8 cellular contexts compared by ENCODE assay signal in the genomic region with DNA sequence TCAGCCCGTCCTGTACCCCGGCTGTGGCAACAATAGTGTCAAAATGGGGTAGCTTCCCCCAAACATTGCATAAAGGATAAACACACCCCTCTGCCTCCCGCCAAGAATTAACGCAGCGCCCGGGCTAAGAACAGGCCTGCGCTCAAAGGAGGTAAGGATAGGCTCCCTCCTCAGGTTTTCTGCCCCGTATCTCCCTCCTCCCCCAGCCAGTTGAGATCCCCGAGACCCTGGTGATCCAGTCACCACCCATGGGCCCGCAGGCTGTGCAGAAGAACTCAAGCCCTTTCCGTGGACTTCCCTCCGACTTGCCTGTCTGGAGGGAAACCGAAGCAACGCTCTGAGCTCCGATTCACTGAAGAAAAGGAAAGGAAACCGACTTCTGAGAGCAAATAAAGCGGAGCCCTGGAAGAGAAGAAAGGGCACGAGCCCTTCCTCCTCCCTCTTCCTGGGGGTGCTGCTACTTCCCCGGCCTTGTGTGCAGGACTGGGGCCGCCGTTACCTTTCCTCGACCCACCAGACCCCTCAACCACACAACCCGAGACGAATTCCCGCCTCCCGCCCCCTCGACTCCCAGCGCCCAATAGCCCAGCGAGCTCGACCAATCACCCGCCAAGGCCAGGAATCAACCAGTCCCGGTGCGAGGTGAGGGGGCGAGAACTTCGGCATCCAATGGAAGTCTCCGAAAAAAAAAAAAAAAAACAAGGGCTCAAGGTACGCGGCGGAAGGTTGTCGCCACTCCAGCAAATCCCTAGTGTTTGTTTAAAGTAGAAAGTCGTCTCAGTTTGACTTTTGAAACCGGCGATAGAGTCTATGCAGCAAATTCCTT. TPM values are rescaled to one million over a fixed set of nuclear protein-coding genes. Genes with fewer than 3 reads are reported as not detected.
DNase-seq lines count a peak whose midpoint lies in the region; TF ChIP-seq lines count a peak whose summit lies in the region.

A gene (minus strand): TSS at position 554 of the 826 bp plus-strand sequence. CDS start 1,989 bp downstream, outside the sequence.

- H3K36me3 ChIP-seq in ES-I3 (ENCODE audit: insufficient read depth, low read length) = no peaks in the 10 kb centered on the region
- H3K36me3 ChIP-seq in HAP-1 (replicated peaks) = peaks cover 20% of the 10 kb centered on the region
- H3K36me3 ChIP-seq in MG63 = peaks cover 17% of the 10 kb centered on the region
- H3K36me3 ChIP-seq in stomach = peaks cover 0 to 19% (median 15%) of the 10 kb centered on the region in 4 donors

- H3K36me3 Mint-ChIP-seq in neural crest cell (ENCODE audit: low read depth) = peaks cover 4% of the 10 kb centered on the region

- H3K27me3 ChIP-seq in HAP-1 (ENCODE audit: low read depth) (no peaks in the 10 kb centered on the region), MG63 (no peaks in the 10 kb centered on the region), stomach (no peaks in the 10 kb centered on the region)

- peak within 1 kb of the TSS; percentile 96 for H3K9ac ChIP-seq in ES-I3 (ENCODE audit: low read depth, low read length)

- no peaks in the 10 kb centered on the region for H3K27me3 Mint-ChIP-seq in neural crest cell (ENCODE audit: low read depth)

- H3K27ac Mint-ChIP-seq in neural crest cell (ENCODE audit: unreplicated experiment) = peak within 1 kb of the TSS; percentile 99

- peak within 1 kb of the TSS; percentile 95 for H3K4me3 Mint-ChIP-seq in neural crest cell

- intact Hi-C loops in stomach (cut with DNase I; ENCODE audit: low total_unique reads) = no loop called here

- TF ChIP-seq POLR2A in stomach (IDR thresholded peaks at IDR 0.05) = no peak

- TF ChIP-seq CTCF in foreskin fibroblast (IDR thresholded peaks at IDR 0.05; ENCODE audit: low read depth, low read length) (no peak), neural crest cell (conservative IDR thresholded peaks at IDR 0.05) (no peak), stomach (IDR thresholded peaks at IDR 0.05) (no peak)

- peak within 1 kb of the TSS; percentile 55 for H3K4me3 ChIP-seq in HAP-1
- peak within 1 kb of the TSS; percentile 75 for H3K4me3 ChIP-seq in MG63
- H3K4me3 ChIP-seq in foreskin fibroblast (ENCODE audit: low read depth in 1 of 2, low read length in 2 of 2) = peak within 1 kb of the TSS; percentile 79 to 97
- peak within 1 kb of the TSS; percentile 61 to 77 (median 70) for H3K4me3 ChIP-seq in stomach

- no peak for TF ChIP-seq EP300 in stomach (IDR thresholded peaks at IDR 0.05)

- H3K9me3 ChIP-seq in ES-I3 (ENCODE audit: control insufficient read depth, insufficient read depth, low read length) (no peaks in the 10 kb centered on the region), HAP-1 (no peaks in the 10 kb centered on the region), MG63 (no peaks in the 10 kb centered on the region), stomach (no peaks in the 10 kb centered on the region)

- H3K27ac ChIP-seq in stomach = peak within 1 kb of the TSS; percentile 64 to 92 (median 86)

- WGBS in stomach, 5 donors = 0% methylated on average over 43 of the region's 43 CpGs

- peak; percentile 96 to 97 for DNase-seq in HAP-1 (ENCODE audit: low spot score in 2 of 2)
- DNase-seq in MG63 = peak; percentile 98
- peak; percentile 97 for DNase-seq in SHP77 (lab: John Stamatoyannopoulos, UW)
- peak; percentile 82 for DNase-seq in activated T-helper 9 cell treated with anti-CD3 and anti-CD28 coated beads, Interleukin-2, amount 50 U/mL, for 16 hours (ENCODE audit: low read depth)
- DNase-seq in foreskin fibroblast = peak; percentile 90 to 96
- peak; percentile 82 for DNase-seq in neural crest cell (ENCODE audit: low read depth, low spot score)
- peak; percentile 91 for DNase-seq in stomach

- in situ Hi-C loops in HAP-1 (cut with MboI; ENCODE audit: low sequenced_read_pairs) = no loop called here

- no peaks in the 10 kb centered on the region for H3K9me3 Mint-ChIP-seq in neural crest cell

- H3K4me1 ChIP-seq in ES-I3 (ENCODE audit: insufficient read depth, low read length) = peaks cover 7% of the 10 kb centered on the region; the same call in 1 of the 2 replicates
- peaks cover 26% of the 10 kb centered on the region for H3K4me1 ChIP-seq in HAP-1
- H3K4me1 ChIP-seq in stomach = peaks cover 0 to 24% (median 10%) of the 10 kb centered on the region in 4 donors

- H3K4me1 Mint-ChIP-seq in neural crest cell = peaks cover 41% of the 10 kb centered on the region

RNA-seq across cellular contexts. Expression of the gene that starts here (rescaled TPM):
- total RNA-seq in MG63 (2014; rRNA removed; shearing (Covaris generic); ENCODE audit: low replicate concordance) = 5.5 and 11.7 TPM in 2 replicates
- total RNA-seq in neural crest cell (29.1 and 31.4 TPM in 2 replicates), stomach (10 to 100 TPM in 1 of 5 donors, 1 to 10 TPM in 1, under 1 TPM in 2, not detected in 1; 0.58 to 10.8 (median 3.4) TPM)
- 1 to 10 TPM in 1 of 3 donors, under 1 TPM in 2; 0.31 to 1.1 (median 0.37) TPM for polyA plus RNA-seq in stomach

Comparison
In these comparisons a context has a peak if more than half of its experiments do, and no peak if none do; other contexts are left out.
1. Peak in every context shown above with its lines: DNase-seq, H3K4me3 ChIP-seq and H3K27ac ChIP-seq.